In genomic region chr10:62554632-62555199, GRCh38 we compare ENCODE assay signal across 8 cellular contexts.
DNase-seq lines count a peak whose midpoint lies in the region; ATAC-seq, FAIRE-seq and TF ChIP-seq lines count a peak whose summit lies in the region.

No MANE protein-coding gene starts in this region.

- TF ChIP-seq EP300 in upper lobe of left lung (IDR thresholded peaks at IDR 0.05) = no peak

- WGBS in GM23248 (ENCODE audit: low coverage in 1 of 2, low lambda C conversion rate in 2 of 2, missing lambda C conversion rate in 2 of 2), 2 experiments = 47 to 49% methylated on average over 7 of the region's 7 CpGs
- WGBS in upper lobe of left lung, 2 donors = 55% methylated on average over 7 of the region's 7 CpGs

- TF ChIP-seq CTCF in astrocyte (IDR thresholded peaks at IDR 0.05; ENCODE audit: insufficient read depth, low read depth, low read length) = peak; percentile 57
- peak; percentile 30 to 45 (median 38) for TF ChIP-seq CTCF in upper lobe of left lung (IDR thresholded peaks at IDR 0.05)

- H3K27me3 Mint-ChIP-seq in astrocyte (ENCODE audit: low read depth, unreplicated experiment) = no peaks in the 10 kb centered on the region

- H3K9me3 Mint-ChIP-seq in astrocyte (ENCODE audit: unreplicated experiment) = peaks cover 4% of the 10 kb centered on the region

- TF ChIP-seq POLR2A in upper lobe of left lung (IDR thresholded peaks at IDR 0.05) = no peak

- H3K79me2 ChIP-seq in GM23248 (ENCODE audit: insufficient read depth) (no peaks in the 10 kb centered on the region), astrocyte (ENCODE audit: insufficient read depth, low read length) (no peaks in the 10 kb centered on the region)

- H3K9ac ChIP-seq in GM23248 = no peak overlapping the region
- no peak overlapping the region for H3K9ac ChIP-seq in astrocyte (ENCODE audit: low read length)

- H4K20me1 ChIP-seq in GM23248 (ENCODE audit: insufficient read depth) (no peaks in the 10 kb centered on the region), astrocyte (ENCODE audit: insufficient read depth, low read length) (no peaks in the 10 kb centered on the region)

- peaks cover 18% of the 10 kb centered on the region for H3K4me1 Mint-ChIP-seq in astrocyte (ENCODE audit: low read depth, unreplicated experiment)

- no peak overlapping the region for H3K4me3 Mint-ChIP-seq in astrocyte (ENCODE audit: unreplicated experiment)

- peaks cover 7% of the 10 kb centered on the region for H3F3A ChIP-seq in GM23248 (ENCODE audit: insufficient read depth)

- H3K27ac ChIP-seq in GM23248 = no peak overlapping the region
- H3K27ac ChIP-seq in astrocyte (ENCODE audit: low read depth, low read length) = no peak overlapping the region
- no peak overlapping the region for H3K27ac ChIP-seq in upper lobe of left lung

- H3K9me3 ChIP-seq in GM23248 (ENCODE audit: low read depth) = no peaks in the 10 kb centered on the region
- no peaks in the 10 kb centered on the region for H3K9me3 ChIP-seq in astrocyte (ENCODE audit: insufficient read depth, low read depth, low read length)
- no peaks in the 10 kb centered on the region for H3K9me3 ChIP-seq in upper lobe of left lung

- in situ Hi-C loops in GM23248 (cut with MboI) = loop anchor here (25.0 kb wide), 1 partner anchor 292 kb away; the partner anchor contains the start of gene RTKN2

- H3K27me3 ChIP-seq in GM23248 (replicated peaks; ENCODE audit: insufficient read depth) (no peaks in the 10 kb centered on the region), astrocyte (ENCODE audit: insufficient read depth, low read length) (no peaks in the 10 kb centered on the region), upper lobe of left lung (no peaks in the 10 kb centered on the region)

- no peak overlapping the region for H3K4me3 ChIP-seq in GM23248
- H3K4me3 ChIP-seq in astrocyte (ENCODE audit: insufficient read depth, low read depth, low read length) = no peak overlapping the region
- H3K4me3 ChIP-seq in upper lobe of left lung = no peak overlapping the region

- H2AFZ ChIP-seq in GM23248 (no peak overlapping the region), astrocyte (ENCODE audit: low read depth, low read length) (no peak overlapping the region)

- no peaks in the 10 kb centered on the region for H3K36me3 Mint-ChIP-seq in astrocyte (ENCODE audit: low read depth, unreplicated experiment)

- DNase-seq in activated T-cell treated with anti-CD3 and anti-CD28 coated beads for 24 hours (ENCODE audit: low read depth) = peak; percentile 5
- no peak for DNase-seq in activated T-cell treated with anti-CD3 and anti-CD28 coated beads for 4 hours
- DNase-seq in GM23248 = peak; percentile 70
- DNase-seq in NCI-H1105 (lab: John Stamatoyannopoulos, UW) = peak; percentile 3
- DNase-seq in astrocyte (ENCODE audit: low read depth) = peak; percentile 29
- DNase-seq in inferior parietal cortex (ENCODE audit: extremely low spot score) = peak; percentile 53
- no peak for DNase-seq in upper lobe of left lung

- H3K9me2 ChIP-seq in GM23248 (ENCODE audit: insufficient read depth) = no peaks in the 10 kb centered on the region

- no peak overlapping the region for H3K27ac Mint-ChIP-seq in astrocyte (ENCODE audit: unreplicated experiment)

- peaks cover 8% of the 10 kb centered on the region for H3K4me1 ChIP-seq in GM23248 (ENCODE audit: insufficient read depth)
- H3K4me1 ChIP-seq in astrocyte (ENCODE audit: insufficient read depth, low read length) = no peaks in the 10 kb centered on the region
- H3K4me1 ChIP-seq in upper lobe of left lung = no peaks in the 10 kb centered on the region

- ATAC-seq in upper lobe of left lung (ENCODE audit: low FRiP score in 2 of 2) (peak in 1 of 2 donors; percentile 48), GM18520 (IDR thresholded peaks at IDR 0.05; ENCODE audit: unreplicated experiment) (no peak)

- H3K36me3 ChIP-seq in GM23248 (ENCODE audit: low read depth) (no peaks in the 10 kb centered on the region), astrocyte (ENCODE audit: insufficient read depth, low read length) (no peaks in the 10 kb centered on the region), upper lobe of left lung (no peaks in the 10 kb centered on the region)

- H3K4me2 ChIP-seq in GM23248 (ENCODE audit: unreplicated experiment) = no peak overlapping the region
- no peak overlapping the region for H3K4me2 ChIP-seq in astrocyte (ENCODE audit: low read length)

- FAIRE-seq in astrocyte (lab: Jason Lieb, UNC) = no peak

Comparison
In these comparisons a context has a peak if more than half of its experiments do, and no peak if none do; other contexts are left out.
1. DNase-seq: peak in activated T-cell treated with anti-CD3 and anti-CD28 coated beads for 24 hours (single experiment), GM23248 (single experiment), NCI-H1105 (single experiment), astrocyte (single experiment) and inferior parietal cortex (single experiment); none in activated T-cell treated with anti-CD3 and anti-CD28 coated beads for 4 hours (single experiment) and upper lobe of left lung (0 of 2).